ENCODE assay signal across 10 cellular contexts in the genomic region with DNA sequence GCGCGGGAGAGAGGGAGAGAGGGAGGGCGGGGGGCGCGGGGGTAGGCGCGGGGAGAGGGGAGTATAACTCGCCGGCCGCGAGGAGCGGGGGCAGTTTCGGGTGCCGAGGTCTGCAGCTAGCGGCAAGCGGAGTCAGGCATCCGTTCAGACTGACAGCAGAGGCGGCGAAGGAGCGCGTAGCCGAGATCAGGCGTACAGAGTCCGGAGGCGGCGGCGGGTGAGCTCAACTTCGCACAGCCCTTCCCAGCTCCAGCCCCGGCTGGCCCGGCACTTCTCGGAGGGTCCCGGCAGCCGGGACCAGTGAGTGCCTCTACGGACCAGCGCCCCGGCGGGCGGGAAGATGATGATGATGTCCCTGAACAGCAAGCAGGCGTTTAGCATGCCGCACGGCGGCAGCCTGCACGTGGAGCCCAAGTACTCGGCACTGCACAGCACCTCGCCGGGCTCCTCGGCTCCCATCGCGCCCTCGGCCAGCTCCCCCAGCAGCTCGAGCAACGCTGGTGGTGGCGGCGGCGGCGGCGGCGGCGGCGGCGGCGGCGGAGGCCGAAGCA. TPM values are rescaled to one million over a fixed set of nuclear protein-coding genes. Genes with fewer than 3 reads are reported as not detected.
DNase-seq lines count a peak whose midpoint lies in the region; ATAC-seq, FAIRE-seq and TF ChIP-seq lines count a peak whose summit lies in the region.
"Had no signal": no experiment of that assay in that cellular context is flagged by ENCODE, and none has a peak within 500 bp of the region (broad histone marks: within the 10 kb centered on the region; RNA-seq: fewer than 3 reads in every experiment).

A gene with protein sequence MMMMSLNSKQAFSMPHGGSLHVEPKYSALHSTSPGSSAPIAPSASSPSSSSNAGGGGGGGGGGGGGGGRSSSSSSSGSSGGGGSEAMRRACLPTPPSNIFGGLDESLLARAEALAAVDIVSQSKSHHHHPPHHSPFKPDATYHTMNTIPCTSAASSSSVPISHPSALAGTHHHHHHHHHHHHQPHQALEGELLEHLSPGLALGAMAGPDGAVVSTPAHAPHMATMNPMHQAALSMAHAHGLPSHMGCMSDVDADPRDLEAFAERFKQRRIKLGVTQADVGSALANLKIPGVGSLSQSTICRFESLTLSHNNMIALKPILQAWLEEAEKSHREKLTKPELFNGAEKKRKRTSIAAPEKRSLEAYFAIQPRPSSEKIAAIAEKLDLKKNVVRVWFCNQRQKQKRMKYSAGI (plus strand): TSS at position 93 of the 551 bp plus-strand sequence. CDS start 248 bp downstream, at position 341.

- TF ChIP-seq EP300 in HepG2 (IDR thresholded peaks at IDR 0.05; ENCODE audit: low read depth in 2 of 2, low read length in 2 of 2) = no peak
- TF ChIP-seq EP300 in HepG2 (CRISPR knock-in tag; IDR thresholded peaks at IDR 0.05; ENCODE audit: borderline replicate concordance) = no peak

- H3K36me3 ChIP-seq in HUES48 (ENCODE audit: control insufficient read depth, insufficient read depth, low read length) (no peaks in the 10 kb centered on the region), HepG2 (replicated peaks in 1 of 2; ENCODE audit: control insufficient read depth in 1 of 2, insufficient read depth in 2 of 2, low read length in 2 of 2) (no peaks in the 10 kb centered on the region)

- WGBS in HepG2 (ENCODE audit: low lambda C conversion rate) = 52% methylated on average over 48 of the region's 64 CpGs

- no peak within 1 kb of the TSS for H3K9ac ChIP-seq in HUES48 (ENCODE audit: low read depth, low read length)
- H3K9ac ChIP-seq in HepG2 (ENCODE audit: insufficient read depth, low read depth, low read length) = no peak within 1 kb of the TSS

- H2AFZ ChIP-seq in HepG2 (ENCODE audit: low read length) = no peak within 1 kb of the TSS

- H3K27ac Mint-ChIP-seq in neural crest cell (ENCODE audit: unreplicated experiment) = no peak within 1 kb of the TSS

- CTCF ChIA-PET in HepG2 (lab: Yijun Ruan, JAX; ENCODE audit: low intra/inter-chr PET ratio, low total read pairs) = no interaction called here

- no peaks in the 10 kb centered on the region for H3K9me3 ChIP-seq in HUES48 (ENCODE audit: control insufficient read depth, insufficient read depth, low read length)
- H3K9me3 ChIP-seq in HepG2 (ENCODE audit: low read length) = no peaks in the 10 kb centered on the region

- no peak for TF ChIP-seq RAD21 in HepG2 (CRISPR knock-in tag; IDR thresholded peaks at IDR 0.05)

- H3K9me3 Mint-ChIP-seq in neural crest cell = no peaks in the 10 kb centered on the region

- TF ChIP-seq CTCF in D721Med (IDR thresholded peaks at IDR 0.05; ENCODE audit: insufficient read depth, missing control alignments) (no peak), neural crest cell (conservative IDR thresholded peaks at IDR 0.05) (no peak), HepG2 (CRISPR knock-in tag; IDR thresholded peaks at IDR 0.05) (no peak)

- FAIRE-seq in D721Med (lab: Jason Lieb, UNC) (no peak), HepG2 (lab: Jason Lieb, UNC) (no peak)

- intact Hi-C loops in HepG2 (cut with micrococcal nuclease; ENCODE audit: unreplicated experiment) (loop anchor here (5.0 kb wide), 1 partner anchor 297 kb away; no protein-coding TSS in a partner anchor), left colon (cut with DNase I, micrococcal nuclease) (no loop called here)

- no peak within 1 kb of the TSS for H3K4me2 ChIP-seq in HepG2 (ENCODE audit: low read depth, low read length)

- H3K79me2 ChIP-seq in HepG2 (ENCODE audit: insufficient read depth, low read length) = no peaks in the 10 kb centered on the region

- in situ Hi-C loops in HepG2 (cut with HindIII; ENCODE audit: extremely low pct_ligation_motif_present, low pct_unique_long_range_greater_than_20kb) = loop anchor here (10.0 kb wide), 1 partner anchor 94 kb away; no protein-coding TSS in a partner anchor

- no peak for ATAC-seq in HG02840 (IDR thresholded peaks at IDR 0.05; ENCODE audit: low FRiP score, unreplicated experiment)
- no peak for ATAC-seq in HepG2
- no peak for ATAC-seq in left colon

- peak; percentile 53 for DNase-seq in D721Med (ENCODE audit: insufficient read length, low spot score)
- peak; percentile 27 for DNase-seq in dermis blood vessel endothelial cell
- DNase-seq in neural crest cell (ENCODE audit: low read depth, low spot score) = peak; percentile 30
- no peak for DNase-seq in HepG2 (ENCODE audit: low spot score)
- no peak for DNase-seq in amygdala (lab: John Stamatoyannopoulos, UW)
- DNase-seq in left colon = no peak

- POLR2A ChIA-PET in HepG2 (lab: Yijun Ruan, JAX) = no interaction called here

- BruUV-seq in HepG2 (replicated peaks; lab: Mats Ljungman, UMichigan) = no TSS peak

- H3K27ac ChIP-seq in HUES48 (ENCODE audit: low read depth, low read length) (no peak within 1 kb of the TSS), HepG2 (ENCODE audit: extremely low read length, insufficient read depth, low read length) (no peak within 1 kb of the TSS)

- H3K4me3 ChIP-seq in HUES48 (ENCODE audit: low read depth, low read length) = peak within 1 kb of the TSS; percentile 63
- H3K4me3 ChIP-seq in HepG2 (replicated peaks in 1 of 3; ENCODE audit: insufficient read depth in 1 of 3, low read depth in 2 of 3, low read length in 3 of 3) = no peak within 1 kb of the TSS

- TF ChIP-seq POLR2A in HepG2 (IDR thresholded peaks at IDR 0.05; ENCODE audit: insufficient read depth in 1 of 2, low read depth in 2 of 2, low read length in 2 of 2) = no peak

- H4K20me1 ChIP-seq in HepG2 (ENCODE audit: insufficient read depth, low read length) = no peaks in the 10 kb centered on the region

- H3K4me1 ChIP-seq in HUES48 (ENCODE audit: control insufficient read depth, insufficient read depth, low read length) (peaks cover 10% of the 10 kb centered on the region), HepG2 (ENCODE audit: insufficient read depth, low read length) (no peaks in the 10 kb centered on the region)

- H3K36me3 Mint-ChIP-seq in neural crest cell (ENCODE audit: low read depth) = no peaks in the 10 kb centered on the region

- H3K27me3 Mint-ChIP-seq in neural crest cell (ENCODE audit: low read depth) = peaks cover 99% of the 10 kb centered on the region

- H3K4me3 Mint-ChIP-seq in neural crest cell = peak within 1 kb of the TSS; percentile 84

- H3K27me3 ChIP-seq in HUES48 (ENCODE audit: control insufficient read depth, insufficient read depth, low read length) (peaks cover 100% of the 10 kb centered on the region), HepG2 (ENCODE audit: control insufficient read depth in 1 of 2, insufficient read depth in 2 of 2, low read length in 2 of 2) (peaks cover 0 to 5% of the 10 kb centered on the region in 2 experiments; a peak in 1 of 5 replicates)

- peaks cover 21% of the 10 kb centered on the region for H3K4me1 Mint-ChIP-seq in neural crest cell

TF ChIP-seq in HepG2, 621 proteins besides CTCF, POLR2A, EP300 and RAD21:
- TF ChIP-seq XBP1 (CRISPR knock-in tag; IDR thresholded peaks at IDR 0.05) (no peak), ZNF501 (CRISPR knock-in tag; IDR thresholded peaks at IDR 0.05) (no peak), ZNF326 (CRISPR knock-in tag; IDR thresholded peaks at IDR 0.05; ENCODE audit: borderline replicate concordance) (no peak), NCOA5 (CRISPR knock-in tag; IDR thresholded peaks at IDR 0.05) (no peak), ZNF549 (CRISPR knock-in tag; IDR thresholded peaks at IDR 0.05) (no peak), ZNF205 (CRISPR knock-in tag; IDR thresholded peaks at IDR 0.05) (no peak), GATAD2A (CRISPR knock-in tag; IDR thresholded peaks at IDR 0.05) (no peak), SOX5 (CRISPR knock-in tag; IDR thresholded peaks at IDR 0.05; ENCODE audit: borderline replicate concordance) (no peak), ZMYM3 (CRISPR knock-in tag; IDR thresholded peaks at IDR 0.05) (no peak), ZC3H13 (CRISPR knock-in tag; IDR thresholded peaks at IDR 0.05) (no peak), TBP (CRISPR knock-in tag; IDR thresholded peaks at IDR 0.05) (no peak), ZNF562 (CRISPR knock-in tag; IDR thresholded peaks at IDR 0.05; ENCODE audit: borderline replicate concordance) (no peak)
TF ChIP-seq in HepG2: peak in this region for 0.

RNA-seq across cellular contexts. Expression of the gene that starts here (rescaled TPM):
- total RNA-seq in dermis blood vessel endothelial cell = not detected in 2 replicates
- total RNA-seq in neural crest cell = 0.14 and 0.20 TPM in 2 replicates
- total RNA-seq in HepG2 (2016; rRNA removed; fragmentation: Illumina TruSeq; extraction: Trizol) = not detected in 2 replicates
- not detected in 2 replicates for total RNA-seq in HepG2 (2016; cell fraction: cytosol; rRNA removed; fragmentation: Illumina TruSeq; extraction: Trizol; ENCODE audit: low read depth)
- total RNA-seq in HepG2 (2016; cell fraction: insoluble cytoplasmic fraction; rRNA removed; fragmentation: Illumina TruSeq; extraction: Trizol) = not detected in 2 replicates
- total RNA-seq in HepG2 (2016; cell fraction: membrane; rRNA removed; fragmentation: Illumina TruSeq; extraction: Trizol) = not detected in 2 replicates
- total RNA-seq in HepG2 (2016; cell fraction: nucleus; rRNA removed; fragmentation: Illumina TruSeq; extraction: Trizol) = not detected in 2 replicates
- polyA plus RNA-seq in HepG2 (2011; rRNA removed) = not detected in 2 replicates
- not detected in 2 replicates for polyA plus RNA-seq in HepG2 (2011; cell fraction: cytosol; rRNA removed)
- polyA plus RNA-seq in HepG2 (2011; cell fraction: nucleus; rRNA removed) = not detected in 2 replicates
- not detected in 2 replicates for polyA plus RNA-seq in HepG2 (2012)
- not detected in 2 replicates for polyA plus RNA-seq in HepG2 (2016; cell fraction: cytosol; fragmentation: Illumina TruSeq; extraction: Trizol; ENCODE audit: low read depth)
- polyA plus RNA-seq in HepG2 (2016; cell fraction: insoluble cytoplasmic fraction; fragmentation: Illumina TruSeq; extraction: Trizol; ENCODE audit: low read depth) = not detected in 2 replicates
- not detected in 2 replicates for polyA plus RNA-seq in HepG2 (2016; cell fraction: membrane; fragmentation: Illumina TruSeq; extraction: Trizol; ENCODE audit: low read depth)
- polyA plus RNA-seq in HepG2 (2016; cell fraction: nucleus; fragmentation: Illumina TruSeq; extraction: Trizol; ENCODE audit: insufficient read depth, low read depth) = not detected in 2 replicates
- not detected in 2 replicates for polyA minus RNA-seq in HepG2 (2011; rRNA and poly(A)+ RNA removed; ENCODE audit: low replicate concordance)
- polyA minus RNA-seq in HepG2 (2011; cell fraction: cytosol; rRNA and poly(A)+ RNA removed) = not detected in 2 replicates
- polyA minus RNA-seq in HepG2 (2011; cell fraction: nucleus; rRNA and poly(A)+ RNA removed) = not detected in 2 replicates
- total RNA-seq in left colon = not detected
- total RNA-seq: fibroblast of lung, SK-MEL-5 had no signal
- polyA plus RNA-seq: fibroblast of lung had no signal

Comparison
In these comparisons a context has a peak if more than half of its experiments do, and no peak if none do; other contexts are left out.
1. Peak in DNase-seq in dermis blood vessel endothelial cell; RNA of the gene not detected or under 1 TPM.
2. Peak in DNase-seq in neural crest cell; RNA of the gene not detected or under 1 TPM.